Comparison of ENCODE assay signal across 36 cellular contexts in the genomic region with DNA sequence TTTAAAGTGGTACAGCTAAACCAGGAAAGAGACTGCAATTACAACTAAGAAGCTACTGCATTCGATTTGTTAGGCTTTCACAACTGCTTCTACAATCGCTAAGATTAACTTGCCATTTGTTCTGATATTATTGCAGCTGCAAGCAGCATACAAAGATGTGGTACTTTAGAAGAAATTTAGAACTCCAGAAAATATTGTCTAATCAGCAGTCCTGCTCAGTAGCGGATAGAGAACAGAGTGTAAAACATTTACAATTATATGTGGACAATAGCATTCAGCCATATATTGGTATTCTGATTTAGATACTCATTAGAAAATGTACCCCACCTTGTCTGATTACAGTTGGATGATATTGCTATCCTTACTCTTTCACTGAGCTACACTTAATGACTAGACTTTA.
"Had no signal": no experiment of that assay in that cellular context is flagged by ENCODE, and none has a peak within 500 bp of the region (broad histone marks: within the 10 kb centered on the region; RNA-seq: fewer than 3 reads in every experiment).

No MANE protein-coding gene starts in this region.

- H3K36me3 ChIP-seq: MG63 had no signal

- H3K4me3 ChIP-seq: MG63 had no signal

- H3K9me3 ChIP-seq: MG63 had no signal

- H3K27me3 ChIP-seq: MG63 had no signal

- DNase-seq: Karpas-422, Kasumi-1, MG63, MM.1S, MV-4-11, NCI-H1048, NCI-H1092, NCI-H1092 treated with DMSO at 0.1 percent for 48 hours, NCI-H1105, NCI-H1105 treated with DMSO at 0.1 percent for 48 hours, NCI-H1417, NCI-H1417 treated with DMSO at 0.1 percent for 48 hours, NCI-H1436 treated with DMSO at 0.1 percent for 48 hours, NCI-H146, NCI-H1694, NCI-H1694 treated with DMSO at 0.1 percent for 48 hours, NCI-H187, NCI-H187 treated with DMSO at 0.1 percent for 48 hours, NCI-H1930, NCI-H2029, NCI-H2029 treated with DMSO at 0.1 percent for 48 hours, NCI-H2081, NCI-H2081 treated with DMSO at 0.1 percent for 48 hours, NCI-H2107, NCI-H2171, NCI-H2171 treated with DMSO at 0.1 percent for 48 hours, NCI-H2227 treated with DMSO at 0.1 percent for 48 hours, NCI-H226, NCI-H345, NCI-H446, NCI-H446 treated with DMSO at 0.1 percent for 48 hours, NCI-H510A, NCI-H510A treated with DMSO at 0.1 percent for 48 hours, NCI-H524, NCI-H524 treated with DMSO at 0.1 percent for 48 hours, NCI-H526 had no signal
